ENCODE assay signal across 9 cellular contexts in the genomic region with DNA sequence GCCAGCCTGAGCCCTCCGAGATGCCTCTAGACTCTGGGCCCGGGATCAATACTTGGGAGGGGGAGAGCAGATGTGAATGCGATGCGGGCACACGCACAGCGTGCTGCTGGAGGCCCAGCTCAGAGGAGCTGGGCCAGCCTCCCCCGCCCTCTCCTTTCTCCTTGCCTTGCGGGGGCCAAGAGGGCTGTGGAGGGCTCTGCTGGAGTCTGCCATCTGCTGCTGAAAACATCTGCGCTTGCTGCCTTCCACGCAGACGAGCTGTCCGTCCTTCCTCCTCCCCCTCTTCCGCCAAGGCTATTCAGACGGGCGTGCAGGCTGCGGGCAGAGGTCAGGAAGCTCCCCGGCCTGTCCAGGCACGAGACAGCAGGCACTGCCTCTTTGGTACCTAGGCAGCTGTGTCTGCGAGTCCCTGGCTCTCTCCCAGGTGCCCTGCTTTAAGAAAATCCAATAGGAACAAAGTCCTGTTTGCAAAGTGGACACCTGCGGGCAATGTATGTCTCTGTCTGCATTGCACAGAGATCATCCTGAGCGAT.
A peak's percentile ranks its signal among the peaks of the same experiment; 100 is the strongest.
DNase-seq lines count a peak whose midpoint lies in the region; ATAC-seq and TF ChIP-seq lines count a peak whose summit lies in the region.
"Had no signal": no experiment of that assay in that cellular context is flagged by ENCODE, and none has a peak within 500 bp of the region (broad histone marks: within the 10 kb centered on the region; RNA-seq: fewer than 3 reads in every experiment).

No MANE protein-coding gene starts in this region.

- peak overlapping the region; percentile 7; the same call in 1 of the 2 replicates for H3K4me3 ChIP-seq in WERI-Rb-1 (ENCODE audit: low read depth, low read length)
- H3K4me3 ChIP-seq in right lobe of liver, result peak overlapping the region in 2 of 3 donors; percentile 27 to 42
- no peak overlapping the region for H3K4me3 ChIP-seq in Karpas-422 (ENCODE audit: low read length)

- no peak overlapping the region for H2AFZ ChIP-seq in Karpas-422 (ENCODE audit: low read length)

- H3K9ac ChIP-seq in Karpas-422 (ENCODE audit: low read length), result no peak overlapping the region

- H3K4me1 ChIP-seq in right lobe of liver, result peaks cover 0 to 40% (median 16%) of the 10 kb centered on the region in 4 donors
- peaks cover 5% of the 10 kb centered on the region; the same call in 1 of the 2 replicates for H3K4me1 ChIP-seq in Karpas-422 (ENCODE audit: low read length)

- DNase-seq in Ammon's horn (ENCODE audit: low spot score) (peak; percentile 61), MV-4-11 (lab: John Stamatoyannopoulos, UW) (peak; percentile 77), WERI-Rb-1 (peak; percentile 78), right lobe of liver (peak; percentile 76 to 94 (median 93)), Karpas-422 (no peak)
- no peak for DNase-seq in stimulated activated CD4-positive, alpha-beta T cell treated with anti-CD3 and anti-CD28 coated beads, Interleukin-4, amount 100 ng/mL, for 1 hour
- DNase-seq: natural killer cell had no signal

- no peaks in the 10 kb centered on the region for H4K20me1 ChIP-seq in Karpas-422 (ENCODE audit: insufficient read depth, low read depth, low read length)

- ATAC-seq in right lobe of liver (peak; percentile 74 to 88 (median 86)), HG03354 (IDR thresholded peaks at IDR 0.05; ENCODE audit: poor library complexity, severe bottlenecking, unreplicated experiment) (no peak), GM19324 (IDR thresholded peaks at IDR 0.05; ENCODE audit: low FRiP score, unreplicated experiment) (no peak)
- ATAC-seq: natural killer cell had no signal

- H3K36me3 ChIP-seq in WERI-Rb-1, result no peaks in the 10 kb centered on the region
- no peaks in the 10 kb centered on the region for H3K36me3 ChIP-seq in right lobe of liver
- no peaks in the 10 kb centered on the region for H3K36me3 ChIP-seq in Karpas-422 (ENCODE audit: insufficient read depth, low read length)

- H3K27ac ChIP-seq in WERI-Rb-1, result peak overlapping the region; percentile 39
- peak overlapping the region in 2 of 3 donors; percentile 38 to 60 for H3K27ac ChIP-seq in right lobe of liver
- H3K27ac ChIP-seq in Karpas-422 (ENCODE audit: low read length), result no peak overlapping the region

- intact Hi-C loops in right lobe of liver (cut with DNase I), result no loop called here

- H3K9me3 ChIP-seq in WERI-Rb-1 (ENCODE audit: severe bottlenecking) (no peaks in the 10 kb centered on the region), right lobe of liver (no peaks in the 10 kb centered on the region), Karpas-422 (ENCODE audit: low read length) (no peaks in the 10 kb centered on the region)

- TF ChIP-seq POLR2A in right lobe of liver (IDR thresholded peaks at IDR 0.05), result no peak

- H3K4me2 ChIP-seq in Karpas-422 (ENCODE audit: low read depth, low read length, poor library complexity, severe bottlenecking), result no peak overlapping the region

- no peaks in the 10 kb centered on the region for H3K79me2 ChIP-seq in Karpas-422 (ENCODE audit: low read length)

- WGBS in right lobe of liver (ENCODE audit: insufficient coverage, low coverage, low lambda C conversion rate, missing lambda C conversion rate), result 12% methylated on average over 7 of the region's 21 CpGs

- TF ChIP-seq CTCF in WERI-Rb-1 (IDR thresholded peaks at IDR 0.05; ENCODE audit: low read depth, low read length), result 0 out of 2 replicates have a peak, but pooled peaks have one; percentile 4
- TF ChIP-seq CTCF in right lobe of liver (IDR thresholded peaks at IDR 0.05), result no peak

- H3K9me2 ChIP-seq in Karpas-422 (replicated peaks; ENCODE audit: insufficient read depth, low read length), result no peaks in the 10 kb centered on the region

- no peaks in the 10 kb centered on the region for H3K27me3 ChIP-seq in WERI-Rb-1 (ENCODE audit: insufficient read depth, low read depth, severe bottlenecking)
- H3K27me3 ChIP-seq in right lobe of liver, result no peaks in the 10 kb centered on the region
- no peaks in the 10 kb centered on the region for H3K27me3 ChIP-seq in Karpas-422 (ENCODE audit: low read length)

Comparison
In these comparisons a context has a peak if more than half of its experiments do, and no peak if none do; other contexts are left out.
1. DNase-seq: peak in Ammon's horn (single experiment), MV-4-11 (single experiment), WERI-Rb-1 (single experiment) and right lobe of liver (3 of 3); none in stimulated activated CD4-positive, alpha-beta T cell treated with anti-CD3 and anti-CD28 coated beads, Interleukin-4, amount 100 ng/mL, for 1 hour (single experiment) and Karpas-422 (single experiment).
2. ATAC-seq: peak in right lobe of liver (4 of 4); none in HG03354 (single experiment) and GM19324 (single experiment).